20 cellular contexts compared by ENCODE assay signal in genomic region chr13:28489536-28489935, GRCh38. TPM values are rescaled to one million over a fixed set of nuclear protein-coding genes. Genes with fewer than 3 reads are reported as not detected.
DNase-seq lines count a peak whose midpoint lies in the region; ATAC-seq and TF ChIP-seq lines count a peak whose summit lies in the region.
"Had no signal": no experiment of that assay in that cellular context is flagged by ENCODE, and none has a peak within 500 bp of the region (broad histone marks: within the 10 kb centered on the region; RNA-seq: fewer than 3 reads in every experiment).

No MANE protein-coding gene starts in this region.

- peaks cover 66% of the 10 kb centered on the region for H3K36me3 Mint-ChIP-seq in GM23338 (ENCODE audit: low read depth)
- H3K36me3 Mint-ChIP-seq in osteocyte (ENCODE audit: unreplicated experiment): no peaks in the 10 kb centered on the region
- H3K36me3 Mint-ChIP-seq: CD4-positive, alpha-beta memory T cell had no signal

- H2AFZ ChIP-seq in GM23338: no peak overlapping the region

- H3K9me3 ChIP-seq in SJCRH30 (replicated peaks): no peaks in the 10 kb centered on the region
- H3K9me3 ChIP-seq: SJSA1, upper lobe of right lung had no signal

- TF ChIP-seq CTCF in AG10803 (conservative IDR thresholded peaks at IDR 0.05; ENCODE audit: low read length): no peak
- TF ChIP-seq CTCF in GM23338 (conservative IDR thresholded peaks at IDR 0.05; ENCODE audit: low read depth in 2 of 2): no peak
- TF ChIP-seq CTCF in foreskin fibroblast (IDR thresholded peaks at IDR 0.05; ENCODE audit: low read depth, low read length): no peak
- TF ChIP-seq CTCF in osteocyte (IDR thresholded peaks at IDR 0.05): no peak

- 0 out of 2 replicates have a peak, but pooled peaks cover 7% of the 10 kb centered on the region for H3F3A ChIP-seq in GM23338 (replicated peaks; ENCODE audit: low read depth)

- H3K9me2 ChIP-seq in GM23338 (ENCODE audit: insufficient read depth): no peaks in the 10 kb centered on the region; the same call in 1 of the 2 replicates

- peaks cover 9% of the 10 kb centered on the region; the same call in 1 of the 2 replicates for H3K27me3 ChIP-seq in GM23338 (ENCODE audit: insufficient read depth)
- no peaks in the 10 kb centered on the region for H3K27me3 ChIP-seq in SJCRH30

- peaks cover 100% of the 10 kb centered on the region for H3K79me2 ChIP-seq in GM23338 (replicated peaks; ENCODE audit: insufficient read depth)

- H3K27ac ChIP-seq in GM23338 (ENCODE audit: low read depth): 0 out of 2 replicates have a peak overlapping the region, but pooled peaks have one; percentile 21
- peak overlapping the region; percentile 79 for H3K27ac ChIP-seq in SJCRH30
- H3K27ac ChIP-seq: KMS-11, SJSA1, upper lobe of right lung, VCaP had no signal

- H3K36me3 ChIP-seq in GM23338 (ENCODE audit: insufficient read depth) (no peaks in the 10 kb centered on the region), SJCRH30 (no peaks in the 10 kb centered on the region)
- H3K36me3 ChIP-seq: SJSA1, upper lobe of right lung had no signal

- H3K4me1 Mint-ChIP-seq in GM23338: peaks cover 71% of the 10 kb centered on the region
- H3K4me1 Mint-ChIP-seq in osteocyte (ENCODE audit: unreplicated experiment): peaks cover 21% of the 10 kb centered on the region

- H3K4me3 ChIP-seq in AG10803 (ENCODE audit: low read length) (no peak overlapping the region), GM23338 (no peak overlapping the region), SJCRH30 (peak overlapping the region; percentile 12; the same call in 1 of the 2 replicates), foreskin fibroblast (ENCODE audit: low read depth in 1 of 2, low read length in 2 of 2) (no peak overlapping the region)
- H3K4me3 ChIP-seq: SJSA1, upper lobe of right lung had no signal

- H3K27me3 Mint-ChIP-seq in GM23338 (ENCODE audit: insufficient read depth, low read depth, poor library complexity) (no peaks in the 10 kb centered on the region), osteocyte (ENCODE audit: unreplicated experiment) (peaks cover 17% of the 10 kb centered on the region)

- peak; percentile 91 for DNase-seq in AG10803 (ENCODE audit: low read depth)
- no peak for DNase-seq in GM23338 (ENCODE audit: low spot score)
- peak; percentile 45 to 78 for DNase-seq in SJCRH30
- DNase-seq in foreskin fibroblast: peak; percentile 73 to 76
- no peak for DNase-seq in NCI-H748 (lab: John Stamatoyannopoulos, UW; ENCODE audit: unreplicated experiment)
- DNase-seq in osteocyte (ENCODE audit: extremely low spot score, unreplicated experiment): no peak
- DNase-seq: CD4-positive, alpha-beta memory T cell; endodermal cell; left ventricle myocardium superior; NCI-H2081 treated with DMSO at 0.1 percent for 48 hours; NK-92 treated with Interleukin-12 subunit alpha and Interleukin-12 subunit beta, amount 100 ng/mL, for 24 hours; stimulated activated naive B cell treated with anti-CD40 and anti-IgM and Interleukin-4, amounts not matched to agents 10 μg/mL and 1 μg/mL and 100 μg/mL, for 72 hours; upper lobe of right lung had no signal

- no peak overlapping the region for H3K27ac Mint-ChIP-seq in GM23338
- no peak overlapping the region for H3K27ac Mint-ChIP-seq in osteocyte (ENCODE audit: unreplicated experiment)
- H3K27ac Mint-ChIP-seq: CD4-positive, alpha-beta memory T cell; endodermal cell; nephron; stimulated activated naive B cell treated with anti-CD40 and anti-IgM and Interleukin-4, amounts not matched to agents 10 μg/mL and 1 μg/mL and 100 μg/mL, for 72 hours had no signal

- peak overlapping the region; percentile 56 for H3K4me2 ChIP-seq in GM23338
- H3K4me2 ChIP-seq: KMS-11 had no signal

- H3K4me3 Mint-ChIP-seq in GM23338: peak overlapping the region; percentile 8; the same call in 1 of the 3 replicates
- H3K4me3 Mint-ChIP-seq in osteocyte (ENCODE audit: unreplicated experiment): no peak overlapping the region
- H3K4me3 Mint-ChIP-seq: endodermal cell; nephron; stimulated activated naive B cell treated with anti-CD40 and anti-IgM and Interleukin-4, amounts not matched to agents 10 μg/mL and 1 μg/mL and 100 μg/mL, for 72 hours had no signal

- peaks cover 40% of the 10 kb centered on the region for H4K20me1 ChIP-seq in GM23338 (replicated peaks; ENCODE audit: insufficient read depth)

- ATAC-seq in GM23338 (no peak; the same call in 2 of the 3 replicates), GM18873 (IDR thresholded peaks at IDR 0.05; ENCODE audit: low FRiP score, unreplicated experiment) (no peak), GM21825 (IDR thresholded peaks at IDR 0.05; ENCODE audit: unreplicated experiment) (no peak)
- ATAC-seq: stimulated activated naive B cell treated with anti-CD40 and anti-IgM and Interleukin-4, amounts not matched to agents 10 μg/mL and 1 μg/mL and 100 μg/mL, for 72 hours; upper lobe of right lung had no signal

- peaks cover 67% of the 10 kb centered on the region for H3K4me1 ChIP-seq in GM23338 (ENCODE audit: insufficient read depth)
- peaks cover 35% of the 10 kb centered on the region for H3K4me1 ChIP-seq in SJCRH30

- no peaks in the 10 kb centered on the region; the same call in 2 of the 3 replicates for H3K9me3 Mint-ChIP-seq in GM23338
- H3K9me3 Mint-ChIP-seq in osteocyte (ENCODE audit: unreplicated experiment): no peaks in the 10 kb centered on the region
- H3K9me3 Mint-ChIP-seq: CD4-positive, alpha-beta memory T cell; endodermal cell; nephron; stimulated activated naive B cell treated with anti-CD40 and anti-IgM and Interleukin-4, amounts not matched to agents 10 μg/mL and 1 μg/mL and 100 μg/mL, for 72 hours had no signal

TF ChIP-seq in GM23338, 12 proteins besides CTCF, POLR2A, EP300 and RAD21 (continues in another document):
- TF ChIP-seq POLR2AphosphoS5 (IDR thresholded peaks at IDR 0.05; ENCODE audit: low read depth): no peak
- TF ChIP-seq EZH2phosphoT487 (IDR thresholded peaks at IDR 0.05; ENCODE audit: unreplicated experiment): no peak
- TF ChIP-seq ZNF462 (CRISPR knock-in tag; IDR thresholded peaks at IDR 0.05): no peak
- no peak for TF ChIP-seq ZNF114 (CRISPR knock-in tag; IDR thresholded peaks at IDR 0.05)
- no peak for TF ChIP-seq NANOG (IDR thresholded peaks at IDR 0.05; ENCODE audit: borderline replicate concordance)

RNA-seq across cellular contexts. Expression of gene FLT1, which starts 5.4 kb away (rescaled TPM):
- 112 and 116 TPM in 2 replicates for total RNA-seq in GM23338 (2014; rRNA removed; shearing (Covaris generic))
- polyA plus RNA-seq in GM23338 (2016; fragmentation: Nextera tagmentation; extraction: Ambion mirVana): 22.3 and 26.8 TPM in 2 replicates
- total RNA-seq in SJCRH30 (2014; rRNA removed; shearing (Covaris generic)): 0.25 and 0.36 TPM in 2 replicates
- 3.4 and 3.8 TPM in 2 replicates for total RNA-seq in osteocyte
- total RNA-seq: bronchial epithelial cell had no signal

Comparison
In these comparisons a context has a peak if more than half of its experiments do, and no peak if none do; other contexts are left out.
1. DNase-seq: peak in AG10803 (single experiment), SJCRH30 (2 of 2) and foreskin fibroblast (2 of 2); none in GM23338 (single experiment), NCI-H748 (single experiment) and osteocyte (single experiment).
2. RNA of gene FLT1, which starts 5.4 kb away (total RNA-seq): 112 to 116 TPM in GM23338; 3.4 to 3.8 TPM in osteocyte and 0.25 to 0.36 TPM in SJCRH30; every median in the first group is over 10 times any median in the second.